22 cellular contexts compared by ENCODE assay signal in genomic region chr4:172776203-172776896, GRCh38.
"Had no signal": no experiment of that assay in that cellular context is flagged by ENCODE, and none has a peak within 500 bp of the region (broad histone marks: within the 10 kb centered on the region; RNA-seq: fewer than 3 reads in every experiment).

No MANE protein-coding gene starts in this region.

- ATAC-seq: activated T-cell treated with anti-CD3 and anti-CD28 coated beads, Interleukin-2, amount 50 U/mL, for 4 hours; T-cell had no signal

- DNase-seq: activated CD4-positive, alpha-beta memory T cell treated with anti-CD3 and anti-CD28 coated beads for 36 hours; activated CD4-positive, alpha-beta T cell treated with anti-CD3 and anti-CD28 coated beads, Interleukin-2, amount 10 ng/mL, durations not matched to agents 7 days and 5 days; activated CD4-positive, CD25-positive, alpha-beta regulatory T cell; activated CD8-positive, alpha-beta memory T cell treated with anti-CD3 and anti-CD28 coated beads for 24 hours; activated effector memory CD4-positive, alpha-beta T cell treated with anti-CD3 and anti-CD28 coated beads, Interleukin-2, amount 50 U/mL, for 16 hours; activated naive CD4-positive, alpha-beta T cell treated with Interleukin-2 at 50 U/mL for 16 hours; activated T-cell treated with anti-CD3 and anti-CD28 coated beads, Interleukin-2, amount 50 U/mL, for 4 hours; cerebellar nuclear complex; Kasumi-1; KBM-7; NCI-H1048; NCI-H146; NCI-H1930; NCI-H2171 treated with DMSO at 0.1 percent for 48 hours; NCI-H345; NCI-H510A; NCI-H526 treated with DMSO at 0.1 percent for 48 hours; Peyer's patch; Right ventricle myocardium superior; T-cell; T-helper 2 cell; T1000 had no signal

- H3K4me3 ChIP-seq: Peyer's patch had no signal
